1 cellular context compared by ENCODE assay signal in genomic region chr18:59239627-59240026, GRCh38.
TF ChIP-seq lines count a peak whose summit lies in the region.

No MANE protein-coding gene starts in this region.

TF ChIP-seq in K562, 482 proteins besides CTCF, POLR2A, EP300 and RAD21 (continued from another document):
- TF ChIP-seq, protein P1, sequence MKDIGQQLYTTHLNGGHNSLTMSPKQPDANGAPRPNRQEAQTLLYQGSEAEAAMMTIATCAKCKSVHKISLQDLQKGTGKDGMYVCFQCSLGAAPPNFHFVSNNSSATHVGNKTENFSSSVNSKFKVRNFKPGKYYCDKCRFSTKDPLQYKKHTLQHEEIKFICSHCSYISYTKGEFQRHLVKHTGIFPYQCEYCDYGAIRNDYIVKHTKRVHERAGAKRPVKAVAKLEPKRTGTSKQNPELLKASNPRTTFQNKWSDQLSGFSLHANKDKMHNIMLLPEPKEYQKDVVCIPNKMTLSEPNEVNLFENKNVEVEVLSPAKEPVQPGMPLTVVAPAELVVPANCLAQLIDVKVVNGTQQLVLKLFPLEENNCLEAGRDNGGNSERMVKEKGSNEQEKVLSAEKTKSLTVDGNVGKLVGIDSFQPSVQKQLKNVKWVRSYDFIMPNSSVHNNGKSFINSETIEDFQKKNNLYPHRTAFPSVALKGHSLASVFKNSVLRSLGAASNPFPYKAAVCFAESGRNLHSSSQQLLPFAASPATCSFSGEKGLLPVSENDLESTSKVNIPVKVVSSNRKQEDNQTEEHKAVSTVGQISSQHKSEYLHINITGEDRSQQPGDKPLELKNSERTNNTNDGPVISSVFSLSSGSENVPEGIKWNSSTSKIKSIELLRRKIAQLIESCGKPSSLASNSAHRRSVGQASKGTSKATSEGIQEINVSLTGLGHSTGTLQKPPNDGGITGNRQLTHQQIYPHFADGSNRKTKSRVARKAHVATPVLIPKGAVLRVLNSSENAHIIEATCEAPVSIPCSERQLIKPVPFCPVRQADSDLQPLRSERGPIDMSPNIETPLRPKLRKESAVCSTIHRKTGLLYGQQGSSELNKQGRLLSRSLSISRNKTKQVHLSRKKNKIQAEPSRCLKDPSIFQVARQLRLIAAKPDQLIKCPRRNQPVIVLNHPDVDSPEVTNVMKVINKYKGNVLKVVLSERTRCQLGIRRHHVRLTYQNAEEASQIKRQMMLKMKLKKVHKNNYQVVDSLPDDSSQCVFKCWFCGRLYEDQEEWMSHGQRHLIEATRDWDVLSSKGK (CRISPR knock-in tag; IDR thresholded peaks at IDR 0.05), result no peak
- TF ChIP-seq ZBTB1 (CRISPR knock-in tag; IDR thresholded peaks at IDR 0.05; ENCODE audit: borderline replicate concordance, low read depth) (no peak), ETV5 (CRISPR knock-in tag; IDR thresholded peaks at IDR 0.05; ENCODE audit: low read depth) (no peak), PHF20 (IDR thresholded peaks at IDR 0.05; ENCODE audit: partially characterized antibody) (no peak), SAFB (IDR thresholded peaks at IDR 0.05; ENCODE audit: borderline replicate concordance, low read depth, low read length) (no peak), NFYB (IDR thresholded peaks at IDR 0.05; ENCODE audit: extremely low read depth, insufficient read length) (no peak), MAX (CRISPR knock-in tag; IDR thresholded peaks at IDR 0.05) (no peak), RBM14 (IDR thresholded peaks at IDR 0.05; ENCODE audit: borderline replicate concordance, insufficient read depth, low read depth, low read length) (no peak), NUFIP1 (IDR thresholded peaks at IDR 0.05; ENCODE audit: partially characterized antibody) (no peak), YBX1 (IDR thresholded peaks at IDR 0.05) (no peak), GTF2E2 (tag; IDR thresholded peaks at IDR 0.05) (no peak), ZNF639 (CRISPR knock-in tag; conservative IDR thresholded peaks at IDR 0.05 in 1 of 2, IDR thresholded peaks at IDR 0.05 in 1 of 2) (no peak), SFPQ (IDR thresholded peaks at IDR 0.05; ENCODE audit: low read depth, low read length) (no peak)
- TF ChIP-seq, protein P2, sequence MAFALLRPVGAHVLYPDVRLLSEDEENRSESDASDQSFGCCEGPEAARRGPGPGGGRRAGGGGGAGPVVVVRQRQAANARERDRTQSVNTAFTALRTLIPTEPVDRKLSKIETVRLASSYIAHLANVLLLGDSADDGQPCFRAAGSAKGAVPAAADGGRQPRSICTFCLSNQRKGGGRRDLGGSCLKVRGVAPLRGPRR (CRISPR knock-in tag; IDR thresholded peaks at IDR 0.05), result no peak
- TF ChIP-seq, protein P3, sequence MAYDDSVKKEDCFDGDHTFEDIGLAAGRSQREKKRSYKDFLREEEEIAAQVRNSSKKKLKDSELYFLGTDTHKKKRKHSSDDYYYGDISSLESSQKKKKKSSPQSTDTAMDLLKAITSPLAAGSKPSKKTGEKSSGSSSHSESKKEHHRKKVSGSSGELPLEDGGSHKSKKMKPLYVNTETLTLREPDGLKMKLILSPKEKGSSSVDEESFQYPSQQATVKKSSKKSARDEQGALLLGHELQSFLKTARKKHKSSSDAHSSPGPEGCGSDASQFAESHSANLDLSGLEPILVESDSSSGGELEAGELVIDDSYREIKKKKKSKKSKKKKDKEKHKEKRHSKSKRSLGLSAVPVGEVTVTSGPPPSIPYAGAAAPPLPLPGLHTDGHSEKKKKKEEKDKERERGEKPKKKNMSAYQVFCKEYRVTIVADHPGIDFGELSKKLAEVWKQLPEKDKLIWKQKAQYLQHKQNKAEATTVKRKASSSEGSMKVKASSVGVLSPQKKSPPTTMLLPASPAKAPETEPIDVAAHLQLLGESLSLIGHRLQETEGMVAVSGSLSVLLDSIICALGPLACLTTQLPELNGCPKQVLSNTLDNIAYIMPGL (CRISPR knock-in tag; IDR thresholded peaks at IDR 0.05), result no peak
